ENCODE assay signal across 18 cellular contexts in the genomic region with DNA sequence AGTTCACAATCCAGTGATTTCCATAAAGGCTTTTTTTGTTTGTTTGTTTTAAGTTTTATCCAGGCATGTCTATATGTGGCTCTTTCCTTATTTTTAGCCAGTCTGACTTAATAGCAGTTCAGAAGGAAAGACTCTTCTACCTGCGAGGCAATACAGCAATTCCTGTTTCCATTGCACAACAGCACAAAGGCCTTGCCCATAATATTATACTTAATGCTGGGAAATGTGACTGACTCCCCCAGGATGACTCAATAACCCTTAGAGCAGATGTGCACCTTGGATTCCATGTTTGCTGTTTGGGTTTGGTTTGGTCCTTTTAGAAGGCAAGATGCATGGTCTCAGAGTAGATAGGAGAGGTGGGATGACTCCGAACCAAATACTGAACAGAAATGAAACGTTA.
DNase-seq lines count a peak whose midpoint lies in the region; ATAC-seq, FAIRE-seq and TF ChIP-seq lines count a peak whose summit lies in the region.
"Had no signal": no experiment of that assay in that cellular context is flagged by ENCODE, and none has a peak within 500 bp of the region (broad histone marks: within the 10 kb centered on the region; RNA-seq: fewer than 3 reads in every experiment).

No MANE protein-coding gene starts in this region.

- H3K27me3 ChIP-seq in endothelial cell of umbilical vein (ENCODE audit: control insufficient read depth in 2 of 2, insufficient read depth in 2 of 2, low read length in 2 of 2) (no peaks in the 10 kb centered on the region), mesenchymal stem cell (ENCODE audit: control insufficient read depth in 1 of 2, insufficient read depth in 1 of 2, low read length in 2 of 2) (no peaks in the 10 kb centered on the region)
- H3K27me3 ChIP-seq: body of pancreas, left lung had no signal

- H3K79me1 ChIP-seq in mesenchymal stem cell (replicated peaks; ENCODE audit: low read length, poor library complexity, severe bottlenecking): no peaks in the 10 kb centered on the region

- H2BK5ac ChIP-seq in mesenchymal stem cell (ENCODE audit: low read depth, low read length, poor library complexity, severe bottlenecking): no peak overlapping the region

- no peak for FAIRE-seq in endothelial cell of umbilical vein (lab: Jason Lieb, UNC)

- peak overlapping the region; percentile 22 for H2AK5ac ChIP-seq in mesenchymal stem cell (ENCODE audit: low read length, severe bottlenecking)

- H4K8ac ChIP-seq in mesenchymal stem cell (ENCODE audit: low read length): no peak overlapping the region

- H3K9me3 ChIP-seq in endothelial cell of umbilical vein (replicated peaks; ENCODE audit: control insufficient read depth, insufficient read depth, low read length) (no peaks in the 10 kb centered on the region), mesenchymal stem cell (ENCODE audit: control insufficient read depth, low read length) (no peaks in the 10 kb centered on the region)
- H3K9me3 ChIP-seq: body of pancreas, left lung had no signal

- no peak for ATAC-seq in HG03175 (IDR thresholded peaks at IDR 0.05; ENCODE audit: unreplicated experiment)
- ATAC-seq: body of pancreas, left lung had no signal

- no peak overlapping the region for H2BK120ac ChIP-seq in mesenchymal stem cell (ENCODE audit: low read depth, low read length)

- H2AFZ ChIP-seq in endothelial cell of umbilical vein (ENCODE audit: low read depth, low read length) (no peak overlapping the region), mesenchymal stem cell (ENCODE audit: low read depth, low read length) (no peak overlapping the region)

- no peak overlapping the region for H4K91ac ChIP-seq in mesenchymal stem cell (ENCODE audit: low read length)

- dilution Hi-C loops in endothelial cell of umbilical vein (cut with MboI; ENCODE audit: extremely low pct_ligation_motif_present, low sequenced_read_pairs): no loop called here

- peak overlapping the region; percentile 100 for H3K27ac ChIP-seq in endothelial cell of umbilical vein (ENCODE audit: insufficient read depth, low read depth, low read length)
- H3K27ac ChIP-seq in mesenchymal stem cell (ENCODE audit: low read length, poor library complexity, severe bottlenecking): no peak overlapping the region
- H3K27ac ChIP-seq: HL-60, left lung had no signal

- H2BK15ac ChIP-seq in mesenchymal stem cell (ENCODE audit: low read depth, poor library complexity, severe bottlenecking): no peak overlapping the region

- H3K36me3 ChIP-seq in endothelial cell of umbilical vein (ENCODE audit: control insufficient read depth in 2 of 2, extremely low read depth in 1 of 2, insufficient read depth in 2 of 2, low read length in 2 of 2): peaks cover 2 to 4% of the 10 kb centered on the region in 2 experiments
- peaks cover 0 to 25% of the 10 kb centered on the region in 2 experiments for H3K36me3 ChIP-seq in mesenchymal stem cell (ENCODE audit: control insufficient read depth in 1 of 2, insufficient read depth in 2 of 2, low read depth in 1 of 2, low read length in 2 of 2)
- H3K36me3 ChIP-seq: left lung had no signal

- DNase-seq in EH (ENCODE audit: low read depth) (peak; percentile 25), NCI-H226 (peak; percentile 80), endothelial cell of umbilical vein (ENCODE audit: low read depth, low spot score) (peak; percentile 50), mesenchymal stem cell (no peak), SKM-1 treated with dmso at 0.1 percent for 144 hours (lab: John Stamatoyannopoulos, UW; ENCODE audit: unreplicated experiment) (no peak), mucosa of gallbladder (ENCODE audit: low spot score) (no peak), GM10248 (ENCODE audit: extremely low spot score) (no peak)
- DNase-seq: activated CD4-positive, alpha-beta T cell treated with anti-CD3 and anti-CD28 coated beads, Interleukin-2, amount 50 U/mL, for 4 hours; activated naive CD4-positive, alpha-beta T cell treated with anti-CD3 and anti-CD28 coated beads for 36 hours; body of pancreas; KBM-7; left lung; naive B cell; NCI-H1417 treated with DMSO at 0.1 percent for 48 hours; stimulated activated CD4-positive, alpha-beta T cell treated with anti-CD3 and anti-CD28 coated beads, Interleukin-4, amount 100 ng/mL, for 24 hours; SW 1271 had no signal

- TF ChIP-seq CTCF in endothelial cell of umbilical vein (IDR thresholded peaks at IDR 0.05; ENCODE audit: extremely low read depth in 1 of 2, insufficient read depth in 1 of 2, low read depth in 1 of 2, low read length in 2 of 2) (no peak), GM10248 (IDR thresholded peaks at IDR 0.05; ENCODE audit: control extremely low read depth, extremely low read depth, low read depth, missing control alignments) (no peak)

- no peak overlapping the region for H3K14ac ChIP-seq in mesenchymal stem cell (ENCODE audit: low read length in 2 of 2)

- no peaks in the 10 kb centered on the region for H3K9me1 ChIP-seq in endothelial cell of umbilical vein (replicated peaks; ENCODE audit: control insufficient read depth, extremely low read depth, insufficient read depth, low read length)

- H3K23ac ChIP-seq in mesenchymal stem cell (ENCODE audit: low read length in 2 of 2): no peak overlapping the region

- no peak overlapping the region for H3K4ac ChIP-seq in mesenchymal stem cell (ENCODE audit: low read depth in 1 of 2, low read length in 2 of 2)

- CTCF ChIA-PET in endothelial cell of umbilical vein (lab: Charles Lee) (interaction anchor here (0.8 kb wide), 1 partner anchor 28 kb away, joined by 3 read pairs; no protein-coding TSS in a partner anchor), GM10248 (lab: Yijun Ruan, JAX) (no interaction called here)

- 89% methylated on average over 1 of the region's 3 CpGs for WGBS in mesenchymal stem cell

- H3K4me3 ChIP-seq in endothelial cell of umbilical vein (replicated peaks in 1 of 3; ENCODE audit: insufficient read depth in 1 of 3, low read depth in 1 of 3, low read length in 3 of 3): no peak overlapping the region
- H3K4me3 ChIP-seq in mesenchymal stem cell (ENCODE audit: insufficient read depth in 1 of 2, low read depth in 1 of 2, low read length in 2 of 2): no peak overlapping the region
- H3K4me3 ChIP-seq: body of pancreas, left lung had no signal

- intact Hi-C loops in endothelial cell of umbilical vein (cut with micrococcal nuclease): loop anchor here (2.0 to 5.0 kb wide), 2 partner anchors 221 to 529 kb away; a partner anchor contains a TSS

- H2BK12ac ChIP-seq in mesenchymal stem cell (ENCODE audit: low read length in 2 of 2): no peak overlapping the region

- no peak for TF ChIP-seq POLR2A in endothelial cell of umbilical vein (IDR thresholded peaks at IDR 0.05; ENCODE audit: low read depth, low read length)

- H3K4me1 ChIP-seq in endothelial cell of umbilical vein (ENCODE audit: control insufficient read depth, extremely low read depth, insufficient read depth, low read length): peaks cover 53% of the 10 kb centered on the region
- peaks cover 7% of the 10 kb centered on the region for H3K4me1 ChIP-seq in mesenchymal stem cell (ENCODE audit: control insufficient read depth, insufficient read depth, low read depth, low read length)

- peak overlapping the region in 1 of 2 experiments; percentile 11 for H3K18ac ChIP-seq in mesenchymal stem cell (ENCODE audit: low read depth in 1 of 2, low read length in 2 of 2)

- H3K79me2 ChIP-seq in endothelial cell of umbilical vein (ENCODE audit: control insufficient read depth, insufficient read depth, low read length): peaks cover 44% of the 10 kb centered on the region

- POLR2A ChIA-PET in endothelial cell of umbilical vein (lab: Charles Lee): no interaction called here
- POLR2A ChIA-PET in GM10248 (lab: Yijun Ruan, JAX): no interaction called here

- H3K4me2 ChIP-seq in endothelial cell of umbilical vein (ENCODE audit: insufficient read depth, low read length): no peak overlapping the region
- no peak overlapping the region for H3K4me2 ChIP-seq in mesenchymal stem cell (ENCODE audit: low read length, poor library complexity, severe bottlenecking)

- no peaks in the 10 kb centered on the region for H4K20me1 ChIP-seq in endothelial cell of umbilical vein (replicated peaks; ENCODE audit: control insufficient read depth, extremely low read depth, insufficient read depth, low read length)

- BruUV-seq in endothelial cell of umbilical vein (replicated peaks; lab: Mats Ljungman, UMichigan): no TSS peak

- H3K9ac ChIP-seq in endothelial cell of umbilical vein (replicated peaks; ENCODE audit: extremely low read depth, insufficient read depth, low read length) (no peak overlapping the region), mesenchymal stem cell (ENCODE audit: low read length) (no peak overlapping the region)

TF ChIP-seq in endothelial cell of umbilical vein, 7 proteins besides CTCF, POLR2A, EP300 and RAD21:
- TF ChIP-seq FOS (IDR thresholded peaks at IDR 0.05; ENCODE audit: borderline replicate concordance, insufficient read depth, low read length): peak; percentile 14
- no peak for TF ChIP-seq POLR2AphosphoS5 (IDR thresholded peaks at IDR 0.05; ENCODE audit: insufficient read depth, low read depth, low read length)

Comparison
In these comparisons a context has a peak if more than half of its experiments do, and no peak if none do; other contexts are left out.
1. DNase-seq: peak in EH (single experiment), NCI-H226 (single experiment) and endothelial cell of umbilical vein (single experiment); none in mesenchymal stem cell (single experiment), SKM-1 treated with dmso at 0.1 percent for 144 hours (single experiment), mucosa of gallbladder (single experiment) and GM10248 (single experiment).